1 cellular context compared by ENCODE assay signal in genomic region chr6:157058574-157058973, GRCh38.
A peak's percentile ranks its signal among the peaks of the same experiment; 100 is the strongest.
TF ChIP-seq lines count a peak whose summit lies in the region.

No MANE protein-coding gene starts in this region.

TF ChIP-seq in GM12878, 131 proteins besides CTCF, POLR2A, EP300 and RAD21 (continued from another document):
- TF ChIP-seq ZBTB33 (IDR thresholded peaks at IDR 0.05) (peak; percentile 59; the same call in 1 of the 2 replicates), WRNIP1 (IDR thresholded peaks at IDR 0.05; ENCODE audit: borderline replicate concordance, low read depth, low read length) (no peak), BHLHE40 (IDR thresholded peaks at IDR 0.05; ENCODE audit: borderline replicate concordance in 1 of 2, low read depth in 2 of 2, low read length in 1 of 2) (0 out of 4 replicates have a peak, but pooled peaks of 1 of the 2 experiments have one; percentile 20), RUNX3 (IDR thresholded peaks at IDR 0.05; ENCODE audit: low read length) (peak; percentile 62)
